22 cellular contexts compared by ENCODE assay signal in genomic region chr13:46624353-46624752, GRCh38.
A peak's percentile ranks its signal among the peaks of the same experiment; 100 is the strongest.
DNase-seq lines count a peak whose midpoint lies in the region; ATAC-seq and TF ChIP-seq lines count a peak whose summit lies in the region.
"Had no signal": no experiment of that assay in that cellular context is flagged by ENCODE, and none has a peak within 500 bp of the region (broad histone marks: within the 10 kb centered on the region; RNA-seq: fewer than 3 reads in every experiment).

No MANE protein-coding gene starts in this region.

- ATAC-seq in GM21447 (IDR thresholded peaks at IDR 0.05; ENCODE audit: unreplicated experiment) (peak; percentile 38), HG03342 (IDR thresholded peaks at IDR 0.05; ENCODE audit: unreplicated experiment) (peak; percentile 43), memory B cell (ENCODE audit: low read depth) (peak; percentile 32)
- ATAC-seq: esophagus mucosa had no signal

- no peak for DNase-seq in memory B cell (ENCODE audit: low spot score in 2 of 2)
- DNase-seq in T-helper 9 cell, result no peak
- DNase-seq in dedifferentiated amniotic fluid mesenchymal stem cell (ENCODE audit: extremely low spot score), result no peak
- DNase-seq in activated naive CD4-positive, alpha-beta T cell (lab: John Stamatoyannopoulos, UW), result no peak
- DNase-seq in tibial artery, result no peak
- DNase-seq: activated gamma-delta T cell; adrenal gland; C1 segment of cervical spinal cord; caudate nucleus; GF-D8; mesenchymal stem cell; NCI-H69; nephron progenitor cell; Right ventricle myocardium superior; small intestine; stimulated activated CD4-positive, alpha-beta T cell treated with anti-CD3 and anti-CD28 coated beads, Interleukin-2, amount 100 ng/mL, for 48 hours had no signal

- H3K4me3 Mint-ChIP-seq in memory B cell, result no peak overlapping the region
- H3K4me3 Mint-ChIP-seq: nephron progenitor cell had no signal

- no peaks in the 10 kb centered on the region for H3K36me3 Mint-ChIP-seq in memory B cell

- H3K27ac ChIP-seq in tibial artery, result no peak overlapping the region
- H3K27ac ChIP-seq: adrenal gland had no signal

- H3K4me1 ChIP-seq in tibial artery, result peaks cover 6 to 70% (median 41%) of the 10 kb centered on the region in 4 donors

- H3K27me3 ChIP-seq in tibial artery, result no peaks in the 10 kb centered on the region
- H3K27me3 ChIP-seq: adrenal gland had no signal

- no peaks in the 10 kb centered on the region for H3K36me3 ChIP-seq in tibial artery
- H3K36me3 ChIP-seq: adrenal gland, HAP-1 had no signal

- H3K4me3 ChIP-seq in GM08714 (ENCODE audit: low read length) (peak overlapping the region; percentile 38; the same call in 1 of the 2 replicates), tibial artery (no peak overlapping the region)
- H3K4me3 ChIP-seq: adrenal gland, HAP-1 had no signal

- H3K27ac Mint-ChIP-seq in memory B cell, result peak overlapping the region; percentile 58
- H3K27ac Mint-ChIP-seq: nephron progenitor cell, progenitor cell of endocrine pancreas had no signal

- intact Hi-C loops in tibial artery (cut with DNase I; ENCODE audit: low total_unique reads), result loop anchor here (5.0 kb wide), 1 partner anchor 862 kb away; no protein-coding TSS in a partner anchor

- H3K4me1 Mint-ChIP-seq in memory B cell, result peaks cover 65% of the 10 kb centered on the region

- TF ChIP-seq CTCF in tibial artery (IDR thresholded peaks at IDR 0.05), result no peak

- H3K9me3 ChIP-seq in tibial artery, result no peaks in the 10 kb centered on the region
- H3K9me3 ChIP-seq: adrenal gland, HAP-1 had no signal

- no peaks in the 10 kb centered on the region for H3K27me3 Mint-ChIP-seq in memory B cell
- H3K27me3 Mint-ChIP-seq: progenitor cell of endocrine pancreas had no signal

- H3K9me3 Mint-ChIP-seq in memory B cell, result no peaks in the 10 kb centered on the region
- H3K9me3 Mint-ChIP-seq: nephron progenitor cell had no signal
